ENCODE assay signal across 22 cellular contexts in genomic region chr21:45280178-45280821, GRCh38. TPM values are rescaled to one million over a fixed set of nuclear protein-coding genes. Genes with fewer than 3 reads are reported as not detected.
DNase-seq lines count a peak whose midpoint lies in the region; TF ChIP-seq lines count a peak whose summit lies in the region.
"Had no signal": no experiment of that assay in that cellular context is flagged by ENCODE, and none has a peak within 500 bp of the region (broad histone marks: within the 10 kb centered on the region; RNA-seq: fewer than 3 reads in every experiment).

No MANE protein-coding gene starts in this region.

- POLR2A ChIA-PET in AG04450 (lab: Yijun Ruan, JAX): no interaction called here

- intact Hi-C loops in CD14-positive monocyte (cut with micrococcal nuclease): no loop called here

- H3K36me3 Mint-ChIP-seq in CD14-positive monocyte (peaks cover 70 to 82% of the 10 kb centered on the region in 2 donors), endodermal cell (ENCODE audit: low read depth) (peaks cover 71% of the 10 kb centered on the region), nephron progenitor cell (ENCODE audit: low read depth) (peaks cover 47% of the 10 kb centered on the region)
- H3K36me3 Mint-ChIP-seq in activated naive CD8-positive, alpha-beta T cell treated with anti-CD3 and anti-CD28 coated beads for 36 hours: no peaks in the 10 kb centered on the region

- no peak overlapping the region for H3K4me3 ChIP-seq in AG04450 (ENCODE audit: low read depth, low read length)
- H3K4me3 ChIP-seq in endodermal cell (ENCODE audit: low read length): no peak overlapping the region
- H3K4me3 ChIP-seq: ascending aorta, transverse colon had no signal

- no peaks in the 10 kb centered on the region for H3K4me1 ChIP-seq in endodermal cell (ENCODE audit: control insufficient read depth, insufficient read depth, low read length)
- H3K4me1 ChIP-seq: ascending aorta, transverse colon had no signal

- peaks cover 91% of the 10 kb centered on the region for H3K36me3 ChIP-seq in endodermal cell (ENCODE audit: control insufficient read depth, insufficient read depth, low read length)

- H3K27me3 ChIP-seq in AG04450 (ENCODE audit: control insufficient read depth, insufficient read depth, low read length) (no peaks in the 10 kb centered on the region), endodermal cell (ENCODE audit: control insufficient read depth, insufficient read depth, low read length, poor library complexity, severe bottlenecking) (no peaks in the 10 kb centered on the region)
- H3K27me3 ChIP-seq: ascending aorta, transverse colon had no signal

- H3K4me3 Mint-ChIP-seq in CD14-positive monocyte: no peak overlapping the region
- H3K4me3 Mint-ChIP-seq in endodermal cell: no peak overlapping the region
- no peak overlapping the region for H3K4me3 Mint-ChIP-seq in nephron progenitor cell
- no peak overlapping the region for H3K4me3 Mint-ChIP-seq in activated naive CD8-positive, alpha-beta T cell treated with anti-CD3 and anti-CD28 coated beads for 36 hours
- H3K4me3 Mint-ChIP-seq: activated CD4-positive, alpha-beta T cell treated with anti-CD3 and anti-CD28 coated beads, Interleukin-2, amount 10 ng/mL, durations not matched to agents 7 days and 5 days; central memory CD8-positive, alpha-beta T cell; mesothelial cell of epicardium; naive thymus-derived CD8-positive, alpha-beta T cell; stimulated activated naive CD8-positive, alpha-beta T cell treated with anti-CD3 and anti-CD28 coated beads, Interleukin-15, amount 100 ng/mL, for 72 hours had no signal

- H3K27ac Mint-ChIP-seq in CD14-positive monocyte (peak overlapping the region in 1 of 7 donors; percentile 18), endodermal cell (no peak overlapping the region), nephron progenitor cell (peak overlapping the region; percentile 53)
- no peak overlapping the region for H3K27ac Mint-ChIP-seq in activated naive CD8-positive, alpha-beta T cell treated with anti-CD3 and anti-CD28 coated beads for 36 hours
- H3K27ac Mint-ChIP-seq: activated CD4-positive, alpha-beta T cell treated with anti-CD3 and anti-CD28 coated beads, Interleukin-2, amount 10 ng/mL, durations not matched to agents 7 days and 5 days; CD4-positive, CD25-positive, alpha-beta regulatory T cell; mesothelial cell of epicardium; stimulated activated naive CD8-positive, alpha-beta T cell treated with anti-CD3 and anti-CD28 coated beads, Interleukin-15, amount 100 ng/mL, for 72 hours had no signal

- 93 to 95% methylated on average over 26 to 28 of the region's 28 CpGs for WGBS in endodermal cell (ENCODE audit: insufficient coverage in 1 of 2, insufficient read length in 1 of 2), 2 experiments

- TF ChIP-seq CTCF in AG04450 (IDR thresholded peaks at IDR 0.05; ENCODE audit: low read depth, low read length): no peak
- no peak for TF ChIP-seq CTCF in CD14-positive monocyte (IDR thresholded peaks at IDR 0.05)
- no peak for TF ChIP-seq CTCF in endodermal cell (conservative IDR thresholded peaks at IDR 0.05)
- TF ChIP-seq CTCF in nephron progenitor cell (IDR thresholded peaks at IDR 0.05): no peak

- peaks cover 0 to 2% (median 0%) of the 10 kb centered on the region in 7 donors for H3K9me3 Mint-ChIP-seq in CD14-positive monocyte
- H3K9me3 Mint-ChIP-seq in endodermal cell: no peaks in the 10 kb centered on the region
- H3K9me3 Mint-ChIP-seq in nephron progenitor cell: no peaks in the 10 kb centered on the region
- H3K9me3 Mint-ChIP-seq in activated naive CD8-positive, alpha-beta T cell treated with anti-CD3 and anti-CD28 coated beads for 36 hours: no peaks in the 10 kb centered on the region
- H3K9me3 Mint-ChIP-seq: activated CD4-positive, alpha-beta T cell treated with anti-CD3 and anti-CD28 coated beads, Interleukin-2, amount 10 ng/mL, durations not matched to agents 7 days and 5 days; CD4-positive, CD25-positive, alpha-beta regulatory T cell; central memory CD8-positive, alpha-beta T cell; naive thymus-derived CD8-positive, alpha-beta T cell; stimulated activated naive CD8-positive, alpha-beta T cell treated with anti-CD3 and anti-CD28 coated beads, Interleukin-15, amount 100 ng/mL, for 72 hours had no signal

- H3K9me3 ChIP-seq in AG04450 (ENCODE audit: control insufficient read depth, insufficient read depth, low read length) (no peaks in the 10 kb centered on the region; the same call in 1 of the 2 replicates), endodermal cell (ENCODE audit: control insufficient read depth, low read length) (peaks cover 3% of the 10 kb centered on the region)
- H3K9me3 ChIP-seq: ascending aorta, transverse colon had no signal

- H3K27ac ChIP-seq in AG04450 (ENCODE audit: low read depth, low read length) (peak overlapping the region; percentile 21), endodermal cell (ENCODE audit: low read depth, low read length) (no peak overlapping the region)
- H3K27ac ChIP-seq: ascending aorta, transverse colon had no signal

- CTCF ChIA-PET in AG04450 (lab: Charles Lee): interaction anchor here (1.4 kb wide), 1 partner anchor 142 kb away, joined by 3 read pairs; no protein-coding TSS in a partner anchor

- H3K4me1 Mint-ChIP-seq in CD14-positive monocyte (no peaks in the 10 kb centered on the region), endodermal cell (no peaks in the 10 kb centered on the region), nephron progenitor cell (peaks cover 5% of the 10 kb centered on the region)
- H3K4me1 Mint-ChIP-seq in activated naive CD8-positive, alpha-beta T cell treated with anti-CD3 and anti-CD28 coated beads for 36 hours: no peaks in the 10 kb centered on the region
- H3K4me1 Mint-ChIP-seq: mesothelial cell of epicardium had no signal

- no peak overlapping the region for H3K9ac ChIP-seq in endodermal cell (ENCODE audit: extremely low read depth, low read length, poor library complexity, severe bottlenecking)

- DNase-seq in AG04450 (ENCODE audit: low read depth, low spot score): no peak
- DNase-seq in CD14-positive monocyte (ENCODE audit: low spot score): peak; percentile 37
- peak; percentile 35 for DNase-seq in endodermal cell
- DNase-seq in nephron progenitor cell: no peak
- no peak for DNase-seq in activated naive CD8-positive, alpha-beta T cell treated with anti-CD3 and anti-CD28 coated beads for 36 hours
- DNase-seq in stimulated activated CD4-positive, alpha-beta T cell treated with anti-CD3 and anti-CD28 coated beads, Interleukin-4, amount 100 ng/mL, for 1 hour: no peak
- no peak for DNase-seq in DMS 273 (lab: John Stamatoyannopoulos, UW; ENCODE audit: unreplicated experiment)
- DNase-seq in inferior parietal cortex (ENCODE audit: extremely low spot score): no peak
- DNase-seq: activated CD4-positive, alpha-beta T cell treated with anti-CD3 and anti-CD28 coated beads, Interleukin-2, amount 10 ng/mL, durations not matched to agents 7 days and 5 days; activated naive CD4-positive, alpha-beta T cell; CD4-positive, CD25-positive, alpha-beta regulatory T cell; IMR-90; NCI-H1105; NCI-H2081; NCI-H345; NCI-H774; stimulated activated naive CD8-positive, alpha-beta T cell treated with anti-CD3 and anti-CD28 coated beads, Interleukin-15, amount 100 ng/mL, for 72 hours; transverse colon had no signal

- H3K27me3 Mint-ChIP-seq in CD14-positive monocyte (ENCODE audit: low read depth in 3 of 3) (no peaks in the 10 kb centered on the region), endodermal cell (ENCODE audit: insufficient read depth) (no peaks in the 10 kb centered on the region), nephron progenitor cell (ENCODE audit: low read depth, poor library complexity) (no peaks in the 10 kb centered on the region)
- no peaks in the 10 kb centered on the region for H3K27me3 Mint-ChIP-seq in activated naive CD8-positive, alpha-beta T cell treated with anti-CD3 and anti-CD28 coated beads for 36 hours
- H3K27me3 Mint-ChIP-seq: activated CD4-positive, alpha-beta T cell treated with anti-CD3 and anti-CD28 coated beads, Interleukin-2, amount 10 ng/mL, durations not matched to agents 7 days and 5 days; CD4-positive, CD25-positive, alpha-beta regulatory T cell; central memory CD8-positive, alpha-beta T cell; naive thymus-derived CD8-positive, alpha-beta T cell; stimulated activated naive CD8-positive, alpha-beta T cell treated with anti-CD3 and anti-CD28 coated beads, Interleukin-15, amount 100 ng/mL, for 72 hours had no signal

RNA-seq across cellular contexts. Expression of gene POFUT2, which starts 7.4 kb away (rescaled TPM):
- polyA plus RNA-seq in AG04450 (2011; rRNA removed) (34.2 and 35.5 TPM in 2 replicates), CD14-positive monocyte (1 to 10 TPM; 1.8 to 2.8 TPM)
- 15.6 and 26.6 TPM in 2 replicates for polyA minus RNA-seq in AG04450 (2011; rRNA and poly(A)+ RNA removed)
- total RNA-seq in endodermal cell: 10 to 100 TPM; 49.0 to 73.3 TPM
- 55.1 TPM for polyA plus RNA-seq in endodermal cell (2013, experiment 1 of 2)
- 46.9 TPM for polyA plus RNA-seq in endodermal cell (2013, experiment 2 of 2)
- 10 to 100 TPM; 11.6 to 13.3 TPM for total RNA-seq in activated naive CD8-positive, alpha-beta T cell treated with anti-CD3 and anti-CD28 coated beads for 36 hours

Comparison
In these comparisons a context has a peak if more than half of its experiments do, and no peak if none do; other contexts are left out.
1. DNase-seq: peak in CD14-positive monocyte (single experiment) and endodermal cell (single experiment); none in AG04450 (single experiment), nephron progenitor cell (single experiment), activated naive CD8-positive, alpha-beta T cell treated with anti-CD3 and anti-CD28 coated beads for 36 hours (single experiment), stimulated activated CD4-positive, alpha-beta T cell treated with anti-CD3 and anti-CD28 coated beads, Interleukin-4, amount 100 ng/mL, for 1 hour (single experiment), DMS 273 (single experiment) and inferior parietal cortex (single experiment).